Comparison of ENCODE assay signal across 11 cellular contexts in genomic region chr4:158171456-158171790, GRCh38. TPM values are rescaled to one million over a fixed set of nuclear protein-coding genes. Genes with fewer than 3 reads are reported as not detected.
A peak's percentile ranks its signal among the peaks of the same experiment; 100 is the strongest.
DNase-seq lines count a peak whose midpoint lies in the region; ATAC-seq and TF ChIP-seq lines count a peak whose summit lies in the region.
"Had no signal": no experiment of that assay in that cellular context is flagged by ENCODE, and none has a peak within 500 bp of the region (broad histone marks: within the 10 kb centered on the region; RNA-seq: fewer than 3 reads in every experiment).

No MANE protein-coding gene starts in this region.

- no peak overlapping the region for H2AFZ ChIP-seq in MM.1S (ENCODE audit: low read length)

- H3K4me1 ChIP-seq in colonic mucosa (peaks cover 4% of the 10 kb centered on the region), stomach (peaks cover 5 to 62% (median 31%) of the 10 kb centered on the region in 4 donors), MM.1S (ENCODE audit: low read length) (peaks cover 4% of the 10 kb centered on the region; the same call in 1 of the 2 replicates)

- 40 to 56% (median 56%) methylated on average over 6 of the region's 6 CpGs for WGBS in stomach, 5 donors

- no peaks in the 10 kb centered on the region; the same call in 1 of the 2 replicates for H3K27me3 Mint-ChIP-seq in HFFc6 (ENCODE audit: insufficient read depth)

- no peaks in the 10 kb centered on the region for H3K36me3 ChIP-seq in colonic mucosa
- H3K36me3 ChIP-seq in stomach, result no peaks in the 10 kb centered on the region
- no peaks in the 10 kb centered on the region for H3K36me3 ChIP-seq in MM.1S (replicated peaks; ENCODE audit: insufficient read depth, low read length)

- peak overlapping the region in 1 of 2 donors; percentile 46 for H3K9ac ChIP-seq in colonic mucosa (ENCODE audit: low read depth in 2 of 2, low read length in 2 of 2)
- H3K9ac ChIP-seq in MM.1S (ENCODE audit: low read length), result no peak overlapping the region

- DNase-seq in HFFc6 (no peak), colonic mucosa (no peak), medulla oblongata (ENCODE audit: extremely low spot score) (peak; percentile 30), stomach (no peak), NCI-H1930 (lab: John Stamatoyannopoulos, UW) (no peak), MM.1S (no peak)
- DNase-seq: activated T-cell treated with anti-CD3 and anti-CD28 coated beads for 4 hours; NK-92 treated with Interleukin-12 subunit alpha and Interleukin-12 subunit beta, amount 100 ng/mL, for 24 hours; stimulated activated CD4-positive, alpha-beta T cell treated with anti-CD3 and anti-CD28 coated beads, Interleukin-1b, Interleukin-23, amount 100 ng/mL, for 48 hours had no signal

- peak overlapping the region; percentile 62 for H3K27ac ChIP-seq in colonic mucosa
- peak overlapping the region in 4 of 5 donors; percentile 72 to 84 (median 78) for H3K27ac ChIP-seq in stomach
- no peak overlapping the region for H3K27ac ChIP-seq in MM.1S (ENCODE audit: low read length)

- H3F3A ChIP-seq in MM.1S (ENCODE audit: insufficient read depth, low read length), result no peaks in the 10 kb centered on the region

- TF ChIP-seq CTCF in HFFc6 (IDR thresholded peaks at IDR 0.05), result no peak
- TF ChIP-seq CTCF in colonic mucosa (IDR thresholded peaks at IDR 0.05), result no peak
- TF ChIP-seq CTCF in stomach (IDR thresholded peaks at IDR 0.05), result no peak
- TF ChIP-seq CTCF in MM.1S (IDR thresholded peaks at IDR 0.05; ENCODE audit: low read length), result no peak

- H3K79me2 ChIP-seq in MM.1S (ENCODE audit: low read length), result no peaks in the 10 kb centered on the region

- no peak for TF ChIP-seq POLR2A in stomach (IDR thresholded peaks at IDR 0.05)

- intact Hi-C loops in colonic mucosa (cut with DNase I) (loop anchor here (5.0 kb wide), 1 partner anchor 179 kb away; no protein-coding TSS in a partner anchor), stomach (cut with DNase I; ENCODE audit: low total_unique reads) (no loop called here)

- ATAC-seq in HG03097 (IDR thresholded peaks at IDR 0.05; ENCODE audit: low FRiP score, unreplicated experiment) (no peak), GM18519 (IDR thresholded peaks at IDR 0.05; ENCODE audit: low FRiP score, unreplicated experiment) (no peak)

- TF ChIP-seq EP300 in stomach (IDR thresholded peaks at IDR 0.05), result no peak

- H3K4me3 ChIP-seq in colonic mucosa, result peak overlapping the region; percentile 36
- H3K4me3 ChIP-seq in stomach, result peak overlapping the region; percentile 46 to 53 (median 50)
- H3K4me3 ChIP-seq in MM.1S (ENCODE audit: low read length), result no peak overlapping the region

- H3K9me2 ChIP-seq in MM.1S (replicated peaks; ENCODE audit: insufficient read depth, low read length), result no peaks in the 10 kb centered on the region

- H3K27me3 ChIP-seq in colonic mucosa, result no peaks in the 10 kb centered on the region
- no peaks in the 10 kb centered on the region for H3K27me3 ChIP-seq in stomach
- no peaks in the 10 kb centered on the region for H3K27me3 ChIP-seq in MM.1S (replicated peaks; ENCODE audit: insufficient read depth, low read length)

- H3K36me3 Mint-ChIP-seq in HFFc6 (ENCODE audit: low read depth), result no peaks in the 10 kb centered on the region

- H3K9me3 ChIP-seq in colonic mucosa (no peaks in the 10 kb centered on the region), stomach (no peaks in the 10 kb centered on the region), MM.1S (replicated peaks; ENCODE audit: insufficient read depth, low read length) (no peaks in the 10 kb centered on the region)

- no peaks in the 10 kb centered on the region for H3K9me3 Mint-ChIP-seq in HFFc6

- H3K4me1 Mint-ChIP-seq in HFFc6 (ENCODE audit: low read depth), result peaks cover 36% of the 10 kb centered on the region

- peak overlapping the region; percentile 16; the same call in 1 of the 2 replicates for H3K27ac Mint-ChIP-seq in HFFc6

- H3K4me2 ChIP-seq in MM.1S (ENCODE audit: low read depth, low read length), result no peak overlapping the region

- H3K4me3 Mint-ChIP-seq in HFFc6, result peak overlapping the region; percentile 68; the same call in 1 of the 2 replicates

- H4K20me1 ChIP-seq in MM.1S (ENCODE audit: insufficient read depth, low read length), result no peaks in the 10 kb centered on the region

RNA-seq across cellular contexts. Expression of gene GASK1B, which starts 1.4 kb away (rescaled TPM):
- 1 to 10 TPM; 1.7 to 8.5 (median 6.9) TPM for total RNA-seq in HFFc6 (2021; fragmentation: NEBNext Ultra II Directional; extraction: Animal tissue kit (Norgen Biotek cat#: 25700))
- total RNA-seq in colonic mucosa, result 10 to 100 TPM; 13.6 to 18.0 TPM
- total RNA-seq in stomach, result 100 to 1,000 TPM in 1 of 5 donors, 10 to 100 TPM in 3, 1 to 10 TPM in 1; 4.3 to 128 (median 20.1) TPM
- 10 to 100 TPM in 1 of 3 donors, 1 to 10 TPM in 2; 2.4 to 12.4 (median 8.9) TPM for polyA plus RNA-seq in stomach

RNA-seq across cellular contexts. Expression of gene TMEM144, which starts 38.9 kb away (rescaled TPM):
- under 1 TPM in 5 of 6 experiments, not detected in 1; 0.18 to 0.34 (median 0.29) TPM for total RNA-seq in HFFc6 (2021; fragmentation: NEBNext Ultra II Directional; extraction: Animal tissue kit (Norgen Biotek cat#: 25700))
- 10 to 100 TPM; 18.3 to 28.6 TPM for total RNA-seq in colonic mucosa
- total RNA-seq in stomach, result 10 to 100 TPM in 2 of 5 donors, 1 to 10 TPM in 2, not detected in 1; 2.2 to 58.2 (median 22.2) TPM
- 1 to 10 TPM; 2.0 to 2.8 (median 2.3) TPM for polyA plus RNA-seq in stomach
